In genomic region chr1:40862008-40862863, GRCh38 we compare ENCODE assay signal across 8 cellular contexts. TPM values are rescaled to one million over a fixed set of nuclear protein-coding genes. Genes with fewer than 3 reads are reported as not detected.
A peak's percentile ranks its signal among the peaks of the same experiment; 100 is the strongest.
DNase-seq lines count a peak whose midpoint lies in the region; ATAC-seq and TF ChIP-seq lines count a peak whose summit lies in the region.

TSS of gene CITED4 (minus strand) at chr1:40862363. CDS start at chr1:40862127, 236 bp downstream.

- H3K9ac ChIP-seq in NT2/D1 (ENCODE audit: insufficient read length, low read depth) (peak within 1 kb of the TSS; percentile 84), mucosa of rectum (ENCODE audit: low read depth in 1 of 2, low read length in 2 of 2) (peak within 1 kb of the TSS; percentile 68 to 79)

- peak within 1 kb of the TSS; percentile 62 to 63 for H3K27ac ChIP-seq in mucosa of rectum (ENCODE audit: low read depth in 2 of 2, low read length in 2 of 2)

- H3K4me1 ChIP-seq in NT2/D1 (ENCODE audit: insufficient read depth, insufficient read length) (peaks cover 32% of the 10 kb centered on the region), mucosa of rectum (ENCODE audit: control insufficient read depth in 2 of 2, insufficient read depth in 2 of 2, low read length in 2 of 2) (peaks cover 0 to 8% of the 10 kb centered on the region in 2 donors)

- H3K9me3 ChIP-seq in NT2/D1 (ENCODE audit: insufficient read depth, low read length) (no peaks in the 10 kb centered on the region), mucosa of rectum (ENCODE audit: control insufficient read depth in 2 of 2, low read length in 2 of 2) (no peaks in the 10 kb centered on the region)

- H3K4me3 ChIP-seq in NT2/D1 (ENCODE audit: insufficient read length, low read depth): peak within 1 kb of the TSS; percentile 63
- peak within 1 kb of the TSS; percentile 66 to 77 for H3K4me3 ChIP-seq in mucosa of rectum (ENCODE audit: low read length in 2 of 2)

- H3K36me3 ChIP-seq in NT2/D1 (ENCODE audit: insufficient read depth, insufficient read length, low read length) (no peaks in the 10 kb centered on the region), mucosa of rectum (ENCODE audit: control insufficient read depth in 2 of 2, insufficient read depth in 2 of 2, low read length in 2 of 2) (no peaks in the 10 kb centered on the region)

- TF ChIP-seq POLR2A in erythroblast (IDR thresholded peaks at IDR 0.05; ENCODE audit: low read length): no peak

- H3K27me3 ChIP-seq in NT2/D1 (ENCODE audit: insufficient read depth, insufficient read length) (peaks cover 28% of the 10 kb centered on the region), mucosa of rectum (ENCODE audit: control insufficient read depth in 2 of 2, insufficient read depth in 2 of 2, low read length in 2 of 2) (peaks cover 3 to 7% of the 10 kb centered on the region in 2 donors)

- ATAC-seq in GM21360 (IDR thresholded peaks at IDR 0.05; ENCODE audit: unreplicated experiment): peak; percentile 91

- DNase-seq in COR-L47 (lab: John Stamatoyannopoulos, UW) (peak; percentile 83), HT-29 (ENCODE audit: low spot score) (peak; percentile 98), NT2/D1 (ENCODE audit: low read depth, low spot score) (peak; percentile 97), erythroblast (lab: John Stamatoyannopoulos, UW) (peak; percentile 95 to 97)
- DNase-seq in activated T-cell treated with anti-CD3 and anti-CD28 coated beads, Interleukin-2, amount 50 U/mL, for 1 hour: peak; percentile 98
- DNase-seq in stimulated activated CD8-positive, alpha-beta memory T cell treated with anti-CD3 and anti-CD28 coated beads, Interleukin-4, amount 100 ng/mL, for 4 hours (ENCODE audit: low read depth in 2 of 2, low spot score in 1 of 2): peak; percentile 90 to 91

RNA-seq across cellular contexts. Expression of gene CITED4, which starts in this region (rescaled TPM):
- 3.1 and 6.4 TPM in 2 replicates for total RNA-seq in HT-29 (2014; rRNA removed; shearing (Covaris generic))

Comparison
In these comparisons a context has a peak if more than half of its experiments do, and no peak if none do; other contexts are left out.
1. Peak in every context shown above with its lines: DNase-seq, ATAC-seq, H3K4me3 ChIP-seq and H3K27ac ChIP-seq.